33 cellular contexts compared by ENCODE assay signal in the genomic region with DNA sequence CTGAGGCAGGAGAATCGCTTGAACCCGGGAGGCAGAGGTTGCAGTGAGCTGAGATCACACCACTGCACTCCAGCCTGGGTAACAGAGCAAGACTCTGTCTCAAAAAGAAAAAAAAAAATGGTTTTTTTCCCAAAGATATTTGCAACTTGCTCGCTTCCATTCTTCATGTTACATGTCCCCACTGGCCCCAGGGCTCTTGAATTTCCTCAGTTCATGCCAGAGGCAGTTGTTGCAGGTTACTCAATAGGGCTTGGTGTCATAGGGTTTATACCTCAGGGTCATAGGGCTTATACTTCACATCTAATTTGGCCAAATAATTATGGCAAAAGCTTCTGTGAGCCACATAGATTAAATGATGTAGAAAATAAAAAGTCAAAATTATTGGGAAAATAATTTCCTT. TPM values are rescaled to one million over a fixed set of nuclear protein-coding genes. Genes with fewer than 3 reads are reported as not detected.
"Had no signal": no experiment of that assay in that cellular context is flagged by ENCODE, and none has a peak within 500 bp of the region (broad histone marks: within the 10 kb centered on the region; RNA-seq: fewer than 3 reads in every experiment).

No MANE protein-coding gene starts in this region.

- H3K4me3 ChIP-seq: adrenal gland, ascending aorta, body of pancreas, breast epithelium, cardiac muscle cell had no signal

- H3K27ac ChIP-seq: adrenal gland, ascending aorta, body of pancreas, brain microvascular endothelial cell, breast epithelium, cardiac muscle cell had no signal

- FAIRE-seq: astrocyte, bronchial epithelial cell had no signal

- H3K27me3 ChIP-seq: adrenal gland, ascending aorta, body of pancreas, brain microvascular endothelial cell, breast epithelium, cardiac muscle cell had no signal

- DNase-seq: activated effector memory CD4-positive, alpha-beta T cell treated with anti-CD3 and anti-CD28 coated beads, Interleukin-2, amount 50 U/mL, for 16 hours; activated effector memory CD4-positive, alpha-beta T cell treated with Interleukin-2 at 50 U/mL for 16 hours; activated gamma-delta T cell; activated gamma-delta T cell treated with Interleukin-2 at 50 U/mL for 16 hours; activated naive CD4-positive, alpha-beta T cell; activated naive CD4-positive, alpha-beta T cell treated with anti-CD3 and anti-CD28 coated beads for 36 hours; activated naive CD4-positive, alpha-beta T cell treated with anti-CD3 and anti-CD28 coated beads, Interleukin-2, amount 10 ng/mL, durations not matched to agents 7 days and 5 days; activated naive CD4-positive, alpha-beta T cell treated with anti-CD3 and anti-CD28 coated beads, Interleukin-2, amount 50 U/mL, for 16 hours; activated naive CD4-positive, alpha-beta T cell treated with Interleukin-2 at 50 U/mL for 16 hours; activated naive CD8-positive, alpha-beta T cell treated with anti-CD3 and anti-CD28 coated beads for 36 hours; activated naive CD8-positive, alpha-beta T cell treated with anti-CD3 and anti-CD28 coated beads, Interleukin-2, amount 10 ng/mL, durations not matched to agents 7 days and 5 days; activated naive CD8-positive, alpha-beta T cell treated with anti-CD3 and anti-CD28 coated beads, Interleukin-2, amount 50 U/mL, for 24 hours; activated T-cell treated with anti-CD3 and anti-CD28 coated beads, Interleukin-2, amount 50 U/mL, for 1 hour; activated T-cell treated with anti-CD3 and anti-CD28 coated beads, Interleukin-2, amount 50 U/mL, for 24 hours; activated T-cell treated with anti-CD3 and anti-CD28 coated beads, Interleukin-2, amount 50 U/mL, for 4 hours; activated T-cell treated with anti-CD3 and anti-CD28 coated beads, Interleukin-2, amount 50 U/mL, for 48 hours; activated T-cell treated with anti-CD3 and anti-CD28 coated beads, Interleukin-2, amount 50 U/mL, for 72 hours; adrenal gland; amniotic stem cell; amygdala; anterior cingulate cortex; aorta; body of pancreas; brain microvascular endothelial cell; caudate nucleus; central memory CD4-positive, alpha-beta T cell; cerebellar nuclear complex had no signal

- H3K9me3 ChIP-seq: adrenal gland, ascending aorta, body of pancreas, breast epithelium had no signal

- H3K36me3 ChIP-seq: adrenal gland, ascending aorta, brain microvascular endothelial cell, breast epithelium, cardiac muscle cell had no signal

- H3K4me1 ChIP-seq: adrenal gland, ascending aorta, body of pancreas, breast epithelium had no signal

RNA-seq across cellular contexts. Expression of a gene that starts 44.1 kb away (rescaled TPM):
- polyA plus RNA-seq: adipose tissue, adrenal gland, aorta had no signal
